In the genomic region with DNA sequence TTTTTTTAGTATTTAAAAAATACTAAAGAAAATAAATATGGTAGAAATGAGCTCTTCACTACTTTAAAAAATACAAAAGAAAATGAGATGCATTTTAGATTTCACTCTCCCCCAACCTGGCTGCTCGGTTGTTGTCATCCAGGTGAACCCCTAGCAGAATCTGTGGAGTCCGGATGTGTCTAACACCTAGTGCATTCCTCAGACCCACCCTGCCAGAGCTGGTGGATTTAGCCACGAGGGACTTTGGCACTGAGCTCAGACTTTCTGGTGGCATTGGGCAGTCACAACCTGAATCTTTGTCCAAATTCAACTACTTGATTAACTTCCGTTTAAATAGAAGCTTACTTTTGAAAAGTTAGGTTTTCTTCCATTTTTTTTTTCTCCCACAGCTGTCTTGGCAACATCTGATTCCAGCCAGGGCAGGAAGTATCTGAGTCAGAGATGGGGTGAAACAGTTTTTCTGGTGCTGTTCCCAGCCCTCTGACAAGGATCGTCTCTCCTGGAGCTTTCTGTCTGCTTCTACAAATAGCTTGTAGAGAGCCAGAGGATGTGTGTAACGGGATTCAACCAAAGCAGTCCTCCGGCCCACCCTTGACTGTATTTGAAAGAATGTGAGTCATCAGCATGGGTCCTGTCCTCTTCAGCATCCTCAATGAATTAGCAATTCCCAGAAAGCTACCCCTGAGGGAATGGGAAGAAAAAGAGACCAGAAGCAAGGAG, we compare ENCODE assay signal across 1 cellular context.
TF ChIP-seq lines count a peak whose summit lies in the region.

No MANE protein-coding gene starts in this region.

TF ChIP-seq in GM23338, 12 proteins besides CTCF, POLR2A, EP300 and RAD21 (continued from another document):
- TF ChIP-seq, protein P1, sequence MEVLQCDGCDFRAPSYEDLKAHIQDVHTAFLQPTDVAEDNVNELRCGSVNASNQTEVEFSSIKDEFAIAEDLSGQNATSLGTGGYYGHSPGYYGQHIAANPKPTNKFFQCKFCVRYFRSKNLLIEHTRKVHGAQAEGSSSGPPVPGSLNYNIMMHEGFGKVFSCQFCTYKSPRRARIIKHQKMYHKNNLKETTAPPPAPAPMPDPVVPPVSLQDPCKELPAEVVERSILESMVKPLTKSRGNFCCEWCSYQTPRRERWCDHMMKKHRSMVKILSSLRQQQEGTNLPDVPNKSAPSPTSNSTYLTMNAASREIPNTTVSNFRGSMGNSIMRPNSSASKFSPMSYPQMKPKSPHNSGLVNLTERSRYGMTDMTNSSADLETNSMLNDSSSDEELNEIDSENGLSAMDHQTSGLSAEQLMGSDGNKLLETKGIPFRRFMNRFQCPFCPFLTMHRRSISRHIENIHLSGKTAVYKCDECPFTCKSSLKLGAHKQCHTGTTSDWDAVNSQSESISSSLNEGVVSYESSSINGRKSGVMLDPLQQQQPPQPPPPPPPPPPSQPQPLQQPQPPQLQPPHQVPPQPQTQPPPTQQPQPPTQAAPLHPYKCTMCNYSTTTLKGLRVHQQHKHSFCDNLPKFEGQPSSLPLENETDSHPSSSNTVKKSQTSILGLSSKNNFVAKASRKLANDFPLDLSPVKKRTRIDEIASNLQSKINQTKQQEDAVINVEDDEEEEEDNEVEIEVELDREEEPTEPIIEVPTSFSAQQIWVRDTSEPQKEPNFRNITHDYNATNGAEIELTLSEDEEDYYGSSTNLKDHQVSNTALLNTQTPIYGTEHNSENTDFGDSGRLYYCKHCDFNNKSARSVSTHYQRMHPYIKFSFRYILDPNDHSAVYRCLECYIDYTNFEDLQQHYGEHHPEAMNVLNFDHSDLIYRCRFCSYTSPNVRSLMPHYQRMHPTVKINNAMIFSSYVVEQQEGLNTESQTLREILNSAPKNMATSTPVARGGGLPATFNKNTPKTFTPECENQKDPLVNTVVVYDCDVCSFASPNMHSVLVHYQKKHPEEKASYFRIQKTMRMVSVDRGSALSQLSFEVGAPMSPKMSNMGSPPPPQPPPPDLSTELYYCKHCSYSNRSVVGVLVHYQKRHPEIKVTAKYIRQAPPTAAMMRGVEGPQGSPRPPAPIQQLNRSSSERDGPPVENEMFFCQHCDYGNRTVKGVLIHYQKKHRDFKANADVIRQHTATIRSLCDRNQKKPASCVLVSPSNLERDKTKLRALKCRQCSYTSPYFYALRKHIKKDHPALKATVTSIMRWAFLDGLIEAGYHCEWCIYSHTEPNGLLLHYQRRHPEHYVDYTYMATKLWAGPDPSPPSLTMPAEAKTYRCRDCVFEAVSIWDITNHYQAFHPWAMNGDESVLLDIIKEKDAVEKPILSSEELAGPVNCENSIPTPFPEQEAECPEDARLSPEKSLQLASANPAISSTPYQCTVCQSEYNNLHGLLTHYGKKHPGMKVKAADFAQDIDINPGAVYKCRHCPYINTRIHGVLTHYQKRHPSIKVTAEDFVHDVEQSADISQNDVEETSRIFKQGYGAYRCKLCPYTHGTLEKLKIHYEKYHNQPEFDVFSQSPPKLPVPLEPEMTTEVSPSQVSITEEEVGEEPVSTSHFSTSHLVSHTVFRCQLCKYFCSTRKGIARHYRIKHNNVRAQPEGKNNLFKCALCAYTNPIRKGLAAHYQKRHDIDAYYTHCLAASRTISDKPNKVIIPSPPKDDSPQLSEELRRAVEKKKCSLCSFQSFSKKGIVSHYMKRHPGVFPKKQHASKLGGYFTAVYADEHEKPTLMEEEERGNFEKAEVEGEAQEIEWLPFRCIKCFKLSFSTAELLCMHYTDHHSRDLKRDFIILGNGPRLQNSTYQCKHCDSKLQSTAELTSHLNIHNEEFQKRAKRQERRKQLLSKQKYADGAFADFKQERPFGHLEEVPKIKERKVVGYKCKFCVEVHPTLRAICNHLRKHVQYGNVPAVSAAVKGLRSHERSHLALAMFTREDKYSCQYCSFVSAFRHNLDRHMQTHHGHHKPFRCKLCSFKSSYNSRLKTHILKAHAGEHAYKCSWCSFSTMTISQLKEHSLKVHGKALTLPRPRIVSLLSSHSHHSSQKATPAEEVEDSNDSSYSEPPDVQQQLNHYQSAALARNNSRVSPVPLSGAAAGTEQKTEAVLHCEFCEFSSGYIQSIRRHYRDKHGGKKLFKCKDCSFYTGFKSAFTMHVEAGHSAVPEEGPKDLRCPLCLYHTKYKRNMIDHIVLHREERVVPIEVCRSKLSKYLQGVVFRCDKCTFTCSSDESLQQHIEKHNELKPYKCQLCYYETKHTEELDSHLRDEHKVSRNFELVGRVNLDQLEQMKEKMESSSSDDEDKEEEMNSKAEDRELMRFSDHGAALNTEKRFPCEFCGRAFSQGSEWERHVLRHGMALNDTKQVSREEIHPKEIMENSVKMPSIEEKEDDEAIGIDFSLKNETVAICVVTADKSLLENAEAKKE (CRISPR knock-in tag; IDR thresholded peaks at IDR 0.05): no peak
- TF ChIP-seq, protein P2, sequence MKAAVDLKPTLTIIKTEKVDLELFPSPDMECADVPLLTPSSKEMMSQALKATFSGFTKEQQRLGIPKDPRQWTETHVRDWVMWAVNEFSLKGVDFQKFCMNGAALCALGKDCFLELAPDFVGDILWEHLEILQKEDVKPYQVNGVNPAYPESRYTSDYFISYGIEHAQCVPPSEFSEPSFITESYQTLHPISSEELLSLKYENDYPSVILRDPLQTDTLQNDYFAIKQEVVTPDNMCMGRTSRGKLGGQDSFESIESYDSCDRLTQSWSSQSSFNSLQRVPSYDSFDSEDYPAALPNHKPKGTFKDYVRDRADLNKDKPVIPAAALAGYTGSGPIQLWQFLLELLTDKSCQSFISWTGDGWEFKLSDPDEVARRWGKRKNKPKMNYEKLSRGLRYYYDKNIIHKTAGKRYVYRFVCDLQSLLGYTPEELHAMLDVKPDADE (IDR thresholded peaks at IDR 0.05): no peak
- no peak for TF ChIP-seq CREB1 (CRISPR knock-in tag; IDR thresholded peaks at IDR 0.05; ENCODE audit: low read depth)
- TF ChIP-seq NANOG (IDR thresholded peaks at IDR 0.05; ENCODE audit: borderline replicate concordance): no peak
- TF ChIP-seq ZNF114 (CRISPR knock-in tag; IDR thresholded peaks at IDR 0.05): no peak
- TF ChIP-seq STAT1 (IDR thresholded peaks at IDR 0.05; ENCODE audit: unreplicated experiment): no peak
- TF ChIP-seq JUNB (IDR thresholded peaks at IDR 0.05; ENCODE audit: unreplicated experiment): no peak
